In genomic region chr2:65003037-65003436, GRCh38 we compare ENCODE assay signal across 31 cellular contexts.
"Had no signal": no experiment of that assay in that cellular context is flagged by ENCODE, and none has a peak within 500 bp of the region (broad histone marks: within the 10 kb centered on the region; RNA-seq: fewer than 3 reads in every experiment).

No MANE protein-coding gene starts in this region.

- H3K27ac ChIP-seq: brain microvascular endothelial cell, coronary artery, WERI-Rb-1 had no signal

- H3K27me3 Mint-ChIP-seq: activated B cell treated with CpG ODN at 0.5 μM for 24 hours; activated naive CD4-positive, alpha-beta T cell treated with anti-CD3 and anti-CD28 coated beads, Interleukin-2, amount 10 ng/mL, durations not matched to agents 7 days and 5 days; activated naive CD8-positive, alpha-beta T cell treated with anti-CD3 and anti-CD28 coated beads, Interleukin-2, amount 10 ng/mL, durations not matched to agents 7 days and 5 days; activated T-cell treated with anti-CD3 and anti-CD28 coated beads, Interleukin-2, amount 50 U/mL, for 24 hours; central memory CD8-positive, alpha-beta T cell; dendritic cell treated with granulocyte-macrophage colony-stimulating factor and Interleukin-4, amounts not matched to agents 40 ng/mL and 50 ng/mL, for 4 days; T-helper 17 cell had no signal

- H3K9me3 Mint-ChIP-seq: activated B cell treated with CpG ODN at 0.5 μM for 24 hours; activated naive CD4-positive, alpha-beta T cell treated with anti-CD3 and anti-CD28 coated beads, Interleukin-2, amount 10 ng/mL, durations not matched to agents 7 days and 5 days; activated naive CD4-positive, alpha-beta T cell treated with anti-CD3 and anti-CD28 coated beads, Interleukin-2, amount 50 U/mL, for 72 hours; activated naive CD8-positive, alpha-beta T cell treated with anti-CD3 and anti-CD28 coated beads, Interleukin-2, amount 10 ng/mL, durations not matched to agents 7 days and 5 days; activated T-cell treated with anti-CD3 and anti-CD28 coated beads, Interleukin-2, amount 50 U/mL, for 24 hours; activated T-cell treated with anti-CD3 and anti-CD28 coated beads, Interleukin-2, amount 50 U/mL, for 72 hours; central memory CD8-positive, alpha-beta T cell; dendritic cell treated with granulocyte-macrophage colony-stimulating factor and Interleukin-4, amounts not matched to agents 40 ng/mL and 50 ng/mL, for 4 days; endodermal cell; T-helper 2 cell treated with Interferon-gamma antibody and Interleukin-4, amounts not matched to agents 5 μg/mL and 100 μg/mL, for 36 hours had no signal

- H3K4me3 ChIP-seq: coronary artery, dorsolateral prefrontal cortex had no signal

- H3K4me1 Mint-ChIP-seq: activated B cell treated with CpG ODN at 0.5 μM for 24 hours; central memory CD8-positive, alpha-beta T cell had no signal

- H3K36me3 Mint-ChIP-seq: activated naive CD4-positive, alpha-beta T cell treated with anti-CD3 and anti-CD28 coated beads, Interleukin-2, amount 50 U/mL, for 72 hours had no signal

- H3K36me3 ChIP-seq: brain microvascular endothelial cell had no signal

- H3K27ac Mint-ChIP-seq: activated B cell treated with CpG ODN at 0.5 μM for 24 hours; activated naive CD8-positive, alpha-beta T cell treated with anti-CD3 and anti-CD28 coated beads, Interleukin-2, amount 10 ng/mL, durations not matched to agents 7 days and 5 days; activated T-cell treated with anti-CD3 and anti-CD28 coated beads, Interleukin-2, amount 50 U/mL, for 24 hours; activated T-cell treated with anti-CD3 and anti-CD28 coated beads, Interleukin-2, amount 50 U/mL, for 72 hours; dendritic cell treated with granulocyte-macrophage colony-stimulating factor and Interleukin-4, amounts not matched to agents 40 ng/mL and 50 ng/mL, for 4 days; endodermal cell; T-helper 17 cell; T-helper 2 cell treated with Interferon-gamma antibody and Interleukin-4, amounts not matched to agents 5 μg/mL and 100 μg/mL, for 36 hours had no signal

- H3K27me3 ChIP-seq: brain microvascular endothelial cell, dorsolateral prefrontal cortex had no signal

- H3K4me3 Mint-ChIP-seq: activated B cell treated with CpG ODN at 0.5 μM for 24 hours; activated naive CD4-positive, alpha-beta T cell treated with anti-CD3 and anti-CD28 coated beads, Interleukin-2, amount 10 ng/mL, durations not matched to agents 7 days and 5 days; activated naive CD8-positive, alpha-beta T cell treated with anti-CD3 and anti-CD28 coated beads, Interleukin-2, amount 10 ng/mL, durations not matched to agents 7 days and 5 days; activated T-cell treated with anti-CD3 and anti-CD28 coated beads, Interleukin-2, amount 50 U/mL, for 24 hours; activated T-cell treated with anti-CD3 and anti-CD28 coated beads, Interleukin-2, amount 50 U/mL, for 72 hours; central memory CD8-positive, alpha-beta T cell; dendritic cell treated with granulocyte-macrophage colony-stimulating factor and Interleukin-4, amounts not matched to agents 40 ng/mL and 50 ng/mL, for 4 days; endodermal cell; T-helper 17 cell; T-helper 2 cell treated with Interferon-gamma antibody and Interleukin-4, amounts not matched to agents 5 μg/mL and 100 μg/mL, for 36 hours had no signal

- DNase-seq: activated B cell treated with CpG ODN at 0.5 μM for 24 hours; activated CD4-positive, alpha-beta T cell treated with anti-CD3 and anti-CD28 coated beads for 48 hours; activated CD4-positive, alpha-beta T cell treated with anti-CD3 and anti-CD28 coated beads, Interleukin-2, amount 50 U/mL, for 1 hour; activated CD4-positive, alpha-beta T cell treated with anti-CD3 and anti-CD28 coated beads, Interleukin-2, amount 50 U/mL, for 48 hours; activated CD8-positive, alpha-beta memory T cell treated with anti-CD3 and anti-CD28 coated beads, Interleukin-2, amount 50 U/mL, for 48 hours; activated gamma-delta T cell; activated naive CD4-positive, alpha-beta T cell; activated naive CD4-positive, alpha-beta T cell treated with anti-CD3 and anti-CD28 coated beads, Interleukin-2, amount 10 ng/mL, durations not matched to agents 7 days and 5 days; activated naive CD8-positive, alpha-beta T cell treated with anti-CD3 and anti-CD28 coated beads, Interleukin-2, amount 10 ng/mL, durations not matched to agents 7 days and 5 days; activated T-cell treated with anti-CD3 and anti-CD28 coated beads for 4 hours; activated T-cell treated with anti-CD3 and anti-CD28 coated beads, Interleukin-2, amount 50 U/mL, for 24 hours; activated T-cell treated with anti-CD3 and anti-CD28 coated beads, Interleukin-2, amount 50 U/mL, for 72 hours; amniotic stem cell; anterior cingulate cortex; brain microvascular endothelial cell; dorsolateral prefrontal cortex; effector memory CD4-positive, alpha-beta T cell; endodermal cell; foreskin fibroblast; head of caudate nucleus; T-helper 1 cell; T-helper 17 cell; T1000; WERI-Rb-1 had no signal

- ATAC-seq: activated CD4-positive, CD25-positive, alpha-beta regulatory T cell treated with anti-CD3 and anti-CD28 coated beads, Interleukin-2, amount 50 U/mL, for 24 hours; activated naive CD4-positive, alpha-beta T cell treated with anti-CD3 and anti-CD28 coated beads, Interleukin-2, amount 50 U/mL, for 72 hours; activated T-cell treated with anti-CD3 and anti-CD28 coated beads, Interleukin-2, amount 50 U/mL, for 72 hours; esophagus mucosa; T-helper 17 cell had no signal
